In genomic region chr20:13995841-13996240, GRCh38 we compare ENCODE assay signal across 8 cellular contexts. TPM values are rescaled to one million over a fixed set of nuclear protein-coding genes. Genes with fewer than 3 reads are reported as not detected.
DNase-seq lines count a peak whose midpoint lies in the region; ATAC-seq and TF ChIP-seq lines count a peak whose summit lies in the region.

No MANE protein-coding gene starts in this region.

- intact Hi-C loops in dorsolateral prefrontal cortex (cut with DNase I) = no loop called here
- intact Hi-C loops in transverse colon (cut with DNase I; ENCODE audit: low total_unique reads) = loop anchor here (5.0 kb wide), 1 partner anchor 1416 kb away; no protein-coding TSS in a partner anchor
- intact Hi-C loops in posterior vena cava (cut with DNase I) = no loop called here

- H3K27ac ChIP-seq in dorsolateral prefrontal cortex = peak overlapping the region in 13 of 59 donors; percentile 19 to 67 (median 39)
- peak overlapping the region; percentile 80 to 88 (median 84) for H3K27ac ChIP-seq in transverse colon

- H3K4me1 Mint-ChIP-seq in HFFc6 (ENCODE audit: low read depth) = peaks cover 5% of the 10 kb centered on the region; the same call in 1 of the 2 replicates

- in situ Hi-C loops in transverse colon (cut with MboI; ENCODE audit: low pct_ligation_motif_present in 1 of 4, low pct_unique_long_range_greater_than_20kb in 1 of 4, low sequenced_read_pairs in 3 of 4) = no loop called here

- H3K27ac Mint-ChIP-seq in HFFc6 = no peak overlapping the region

- H3K27me3 ChIP-seq in dorsolateral prefrontal cortex (no peaks in the 10 kb centered on the region), transverse colon (no peaks in the 10 kb centered on the region)

- TF ChIP-seq CTCF in HFFc6 (IDR thresholded peaks at IDR 0.05) (no peak), dorsolateral prefrontal cortex (IDR thresholded peaks at IDR 0.05 in 54 of 56, conservative IDR thresholded peaks at IDR 0.05 in 2 of 56; ENCODE audit: low read depth in 1 of 56, partially characterized antibody in 56 of 56) (no peak), transverse colon (IDR thresholded peaks at IDR 0.05) (peak in 1 of 5 experiments; percentile 12)

- TF ChIP-seq EP300 in transverse colon (IDR thresholded peaks at IDR 0.05; ENCODE audit: low read depth) = no peak

- TF ChIP-seq POLR2A in transverse colon (IDR thresholded peaks at IDR 0.05) = no peak

- H3K4me3 ChIP-seq in dorsolateral prefrontal cortex (peak overlapping the region; percentile 42 to 87 (median 76)), transverse colon (peak overlapping the region; percentile 64 to 75 (median 68))

- no peak for DNase-seq in HFFc6
- DNase-seq in NCI-H526 (lab: John Stamatoyannopoulos, UW) = peak; percentile 38 to 85
- peak in 7 of 10 donors; percentile 23 to 58 (median 38) for DNase-seq in dorsolateral prefrontal cortex
- peak; percentile 17 for DNase-seq in medulla oblongata (ENCODE audit: extremely low spot score)
- peak; percentile 59 for DNase-seq in transverse colon
- no peak for DNase-seq in posterior vena cava (ENCODE audit: low spot score)

- peaks cover 32% of the 10 kb centered on the region for H3K9me3 Mint-ChIP-seq in HFFc6

- ATAC-seq in GM19324 (IDR thresholded peaks at IDR 0.05; ENCODE audit: low FRiP score, unreplicated experiment) (no peak), GM19328 (IDR thresholded peaks at IDR 0.05; ENCODE audit: unreplicated experiment) (no peak)

- H3K9me3 ChIP-seq in transverse colon = peaks cover 0 to 7% of the 10 kb centered on the region in 2 donors

- peak overlapping the region; percentile 87; the same call in 1 of the 2 replicates for H3K4me3 Mint-ChIP-seq in HFFc6

- H3K27me3 Mint-ChIP-seq in HFFc6 (ENCODE audit: insufficient read depth) = no peaks in the 10 kb centered on the region

- 17% methylated on average over 30 of the region's 52 CpGs; no CpG with 5 or more reads in 1 of the 2 donors for whole genome bisulfite sequencing in transverse colon (ENCODE audit: low coverage in 1 of 2), 2 donors

- H3K36me3 Mint-ChIP-seq in HFFc6 (ENCODE audit: low read depth) = peaks cover 7% of the 10 kb centered on the region; the same call in 1 of the 2 replicates

- H3K36me3 ChIP-seq in transverse colon = no peaks in the 10 kb centered on the region

- peaks cover 0 to 6% (median 1%) of the 10 kb centered on the region in 4 donors for H3K4me1 ChIP-seq in transverse colon

RNA-seq across cellular contexts. Expression of gene MACROD2, which starts 0.5 kb away (rescaled TPM):
- total RNA-seq in HFFc6 (2021; fragmentation: NEBNext Ultra II Directional; extraction: Animal tissue kit (Norgen Biotek cat#: 25700)) = under 1 TPM in 5 of 6 experiments, not detected in 1; 0.05 to 0.57 (median 0.11) TPM
- 10 to 100 TPM; 16.8 to 74.9 (median 37.8) TPM for total RNA-seq in dorsolateral prefrontal cortex
- total RNA-seq in transverse colon = 10 to 100 TPM in 2 of 4 donors, 1 to 10 TPM in 2; 4.6 to 33.0 (median 8.3) TPM
- 10 to 100 TPM; 15.5 to 25.5 TPM for total RNA-seq in posterior vena cava

RNA-seq across cellular contexts. Expression of gene SEL1L2, which starts 5.4 kb away (rescaled TPM):
- total RNA-seq in HFFc6 (2021; fragmentation: NEBNext Ultra II Directional; extraction: Animal tissue kit (Norgen Biotek cat#: 25700)) = under 1 TPM in 1 of 6 experiments, not detected in 5; 0.85 TPM
- total RNA-seq in dorsolateral prefrontal cortex (1 to 10 TPM in 6 of 120 experiments, under 1 TPM in 12, not detected in 102; 0.22 to 1.6 (median 0.80) TPM), transverse colon (not detected), posterior vena cava (10 to 100 TPM in 1 of 2 donors, 1 to 10 TPM in 1; 6.0 to 16.1 TPM)

Comparison
In these comparisons a context has a peak if more than half of its experiments do, and no peak if none do; other contexts are left out.
1. DNase-seq: peak in NCI-H526 (2 of 2), dorsolateral prefrontal cortex (7 of 10), medulla oblongata (single experiment) and transverse colon (single experiment); none in HFFc6 (single experiment) and posterior vena cava (single experiment).